In the genomic region with DNA sequence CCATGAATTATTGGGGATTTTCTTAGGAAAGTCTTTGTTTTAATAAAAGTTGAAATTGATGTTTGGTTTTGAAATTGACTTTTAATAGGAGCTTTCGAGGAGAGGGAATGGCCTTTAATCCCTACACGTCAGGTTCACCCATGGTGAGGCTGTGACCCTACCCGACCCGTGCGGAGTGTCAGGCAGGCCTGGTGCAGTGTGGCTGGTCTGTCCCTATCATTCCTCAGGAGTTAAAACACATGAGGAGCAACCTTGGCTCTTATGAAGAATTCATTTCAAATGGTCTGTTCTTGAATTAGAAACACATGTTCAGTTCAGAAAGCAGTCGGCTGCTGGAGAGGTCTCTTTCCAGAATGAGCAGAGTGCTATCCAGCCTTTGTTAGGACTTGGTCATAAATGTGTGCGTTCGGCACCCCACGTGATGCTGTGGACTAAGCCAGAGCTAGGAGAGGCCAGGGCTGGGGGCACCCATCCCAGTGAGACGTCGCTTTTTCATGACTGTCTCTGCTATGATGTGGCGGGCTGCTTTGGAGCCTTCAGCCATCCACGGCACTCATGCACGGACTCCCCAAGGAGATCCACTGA, we compare ENCODE assay signal across 15 cellular contexts. TPM values are rescaled to one million over a fixed set of nuclear protein-coding genes. Genes with fewer than 3 reads are reported as not detected.
DNase-seq lines count a peak whose midpoint lies in the region; ATAC-seq, FAIRE-seq and TF ChIP-seq lines count a peak whose summit lies in the region.
"Had no signal": no experiment of that assay in that cellular context is flagged by ENCODE, and none has a peak within 500 bp of the region (broad histone marks: within the 10 kb centered on the region; RNA-seq: fewer than 3 reads in every experiment).

No MANE protein-coding gene starts in this region.

- DNase-seq in AG09309 (ENCODE audit: low read depth) (peak; percentile 49), SK-N-SH (no peak), fibroblast of villous mesenchyme (ENCODE audit: low read depth) (peak; percentile 80), nephron progenitor cell (no peak), anterior cingulate cortex (lab: John Stamatoyannopoulos, UW) (no peak), RCC 7860 (ENCODE audit: low spot score) (no peak)
- no peak for DNase-seq in CD4-positive, alpha-beta memory T cell
- DNase-seq: activated naive CD4-positive, alpha-beta T cell treated with anti-CD3 and anti-CD28 coated beads, Interleukin-2, amount 10 ng/mL, durations not matched to agents 7 days and 5 days; naive thymus-derived CD8-positive, alpha-beta T cell; OCI-M1 had no signal

- H3K27ac ChIP-seq in SK-N-SH (ENCODE audit: low read depth in 2 of 2, low read length in 1 of 2): no peak overlapping the region; a peak in 1 of 4 replicates
- no peak overlapping the region for H3K27ac ChIP-seq in CD4-positive, alpha-beta memory T cell (ENCODE audit: low read depth, low read length)
- H3K27ac ChIP-seq: HL-60, VCaP had no signal

- no peak overlapping the region for H3K9ac ChIP-seq in SK-N-SH

- H3K9me3 ChIP-seq in SK-N-SH: no peaks in the 10 kb centered on the region
- no peaks in the 10 kb centered on the region for H3K9me3 ChIP-seq in CD4-positive, alpha-beta memory T cell (ENCODE audit: control insufficient read depth in 1 of 2, low read length in 2 of 2)

- intact Hi-C loops in CD4-positive, alpha-beta memory T cell (cut with micrococcal nuclease): no loop called here

- WGBS in SK-N-SH (ENCODE audit: low lambda C conversion rate): 82% methylated on average over 14 of the region's 14 CpGs

- peaks cover 7 to 8% of the 10 kb centered on the region in 2 experiments; a peak in 3 of 4 replicates for H3K4me1 ChIP-seq in SK-N-SH (ENCODE audit: control insufficient read depth in 1 of 2, insufficient read depth in 2 of 2, low read depth in 1 of 2, low read length in 1 of 2)
- H3K4me1 ChIP-seq in CD4-positive, alpha-beta memory T cell (ENCODE audit: insufficient read depth, low read length): peaks cover 6% of the 10 kb centered on the region

- H2AFZ ChIP-seq in SK-N-SH (ENCODE audit: low read depth): no peak overlapping the region

- no peak for ATAC-seq in GM19395 (IDR thresholded peaks at IDR 0.05; ENCODE audit: unreplicated experiment)
- ATAC-seq: naive thymus-derived CD8-positive, alpha-beta T cell; stimulated activated memory B cell treated with anti-CD40 and anti-IgM and Interleukin-4, amounts not matched to agents 10 μg/mL and 1 μg/mL and 100 μg/mL, for 72 hours had no signal

- no peaks in the 10 kb centered on the region for H4K20me1 ChIP-seq in SK-N-SH (ENCODE audit: insufficient read depth)

- H3K27me3 ChIP-seq in SK-N-SH (ENCODE audit: insufficient read depth): no peaks in the 10 kb centered on the region; the same call in 1 of the 2 replicates
- no peaks in the 10 kb centered on the region for H3K27me3 ChIP-seq in CD4-positive, alpha-beta memory T cell (ENCODE audit: insufficient read depth, low read length)

- POLR2A ChIA-PET in SK-N-SH (lab: Yijun Ruan, JAX): no interaction called here
- POLR2A ChIA-PET in CD4-positive, alpha-beta memory T cell (lab: Charles Lee; ENCODE audit: partially characterized antibody): no interaction called here

- no peaks in the 10 kb centered on the region for H3K79me2 ChIP-seq in SK-N-SH (ENCODE audit: insufficient read depth)

- H3K4me3 ChIP-seq in AG09309 (ENCODE audit: control insufficient read depth, low read depth, low read length): no peak overlapping the region
- no peak overlapping the region for H3K4me3 ChIP-seq in SK-N-SH (ENCODE audit: low read depth in 2 of 2, low read length in 1 of 2)
- no peak overlapping the region for H3K4me3 ChIP-seq in fibroblast of villous mesenchyme (ENCODE audit: low read depth, low read length)
- H3K4me3 ChIP-seq in CD4-positive, alpha-beta memory T cell (ENCODE audit: low read length in 2 of 2): no peak overlapping the region

- TF ChIP-seq CTCF in AG09309 (IDR thresholded peaks at IDR 0.05; ENCODE audit: control insufficient read depth, insufficient read depth, low read depth, low read length, missing control alignments) (no peak), SK-N-SH (IDR thresholded peaks at IDR 0.05) (no peak), fibroblast of villous mesenchyme (IDR thresholded peaks at IDR 0.05; ENCODE audit: insufficient read depth, low read depth, low read length) (no peak), nephron progenitor cell (IDR thresholded peaks at IDR 0.05) (no peak)

- peaks cover 9% of the 10 kb centered on the region for H3K27me3 Mint-ChIP-seq in nephron progenitor cell (ENCODE audit: low read depth, poor library complexity)
- no peaks in the 10 kb centered on the region for H3K27me3 Mint-ChIP-seq in CD4-positive, alpha-beta memory T cell
- H3K27me3 Mint-ChIP-seq: activated naive CD4-positive, alpha-beta T cell treated with anti-CD3 and anti-CD28 coated beads, Interleukin-2, amount 10 ng/mL, durations not matched to agents 7 days and 5 days; B cell; naive thymus-derived CD8-positive, alpha-beta T cell; stimulated activated memory B cell treated with anti-CD40 and anti-IgM and Interleukin-4, amounts not matched to agents 10 μg/mL and 1 μg/mL and 100 μg/mL, for 72 hours had no signal

- no peaks in the 10 kb centered on the region for H3K9me2 ChIP-seq in SK-N-SH

- H3K9me3 Mint-ChIP-seq in nephron progenitor cell: no peaks in the 10 kb centered on the region
- no peaks in the 10 kb centered on the region for H3K9me3 Mint-ChIP-seq in CD4-positive, alpha-beta memory T cell
- H3K9me3 Mint-ChIP-seq: activated naive CD4-positive, alpha-beta T cell treated with anti-CD3 and anti-CD28 coated beads, Interleukin-2, amount 10 ng/mL, durations not matched to agents 7 days and 5 days; naive thymus-derived CD8-positive, alpha-beta T cell; stimulated activated memory B cell treated with anti-CD40 and anti-IgM and Interleukin-4, amounts not matched to agents 10 μg/mL and 1 μg/mL and 100 μg/mL, for 72 hours had no signal

- no peak for FAIRE-seq in RCC 7860 (lab: Jason Lieb, UNC)

- no peak for TF ChIP-seq EP300 in SK-N-SH (IDR thresholded peaks at IDR 0.05; ENCODE audit: borderline replicate concordance in 1 of 2, low read depth in 1 of 2, low read length in 1 of 2)

- no peaks in the 10 kb centered on the region for H3K36me3 Mint-ChIP-seq in nephron progenitor cell (ENCODE audit: low read depth)
- peaks cover 0 to 2% of the 10 kb centered on the region in 2 donors for H3K36me3 Mint-ChIP-seq in CD4-positive, alpha-beta memory T cell
- H3K36me3 Mint-ChIP-seq: naive thymus-derived CD8-positive, alpha-beta T cell; stimulated activated memory B cell treated with anti-CD40 and anti-IgM and Interleukin-4, amounts not matched to agents 10 μg/mL and 1 μg/mL and 100 μg/mL, for 72 hours had no signal

- no peaks in the 10 kb centered on the region for H3F3A ChIP-seq in SK-N-SH (replicated peaks; ENCODE audit: insufficient read depth)

- CTCF ChIA-PET in SK-N-SH (lab: Yijun Ruan, JAX): interaction anchor here (0.8 kb wide), 1 partner anchor 227 kb away, joined by 4 read pairs; no protein-coding TSS in a partner anchor
- CTCF ChIA-PET in CD4-positive, alpha-beta memory T cell (lab: Charles Lee; ENCODE audit: partially characterized antibody): no interaction called here

- H3K36me3 ChIP-seq in SK-N-SH (replicated peaks in 1 of 2; ENCODE audit: control insufficient read depth in 1 of 2, insufficient read depth in 2 of 2, low read length in 1 of 2): no peaks in the 10 kb centered on the region
- H3K36me3 ChIP-seq in CD4-positive, alpha-beta memory T cell (ENCODE audit: insufficient read depth, low read length): no peaks in the 10 kb centered on the region

- no peak overlapping the region for H3K4me2 ChIP-seq in SK-N-SH

- H3K27ac Mint-ChIP-seq in nephron progenitor cell: peak overlapping the region; percentile 32
- H3K27ac Mint-ChIP-seq in CD4-positive, alpha-beta memory T cell: no peak overlapping the region
- H3K27ac Mint-ChIP-seq: activated naive CD4-positive, alpha-beta T cell treated with anti-CD3 and anti-CD28 coated beads, Interleukin-2, amount 10 ng/mL, durations not matched to agents 7 days and 5 days; B cell; stimulated activated memory B cell treated with anti-CD40 and anti-IgM and Interleukin-4, amounts not matched to agents 10 μg/mL and 1 μg/mL and 100 μg/mL, for 72 hours had no signal

- TF ChIP-seq RAD21 in SK-N-SH (IDR thresholded peaks at IDR 0.05; ENCODE audit: low read length): no peak

- peaks cover 24% of the 10 kb centered on the region for H3K4me1 Mint-ChIP-seq in nephron progenitor cell
- H3K4me1 Mint-ChIP-seq in CD4-positive, alpha-beta memory T cell: peaks cover 4 to 25% (median 6%) of the 10 kb centered on the region in 4 donors

- no peak overlapping the region for H3K4me3 Mint-ChIP-seq in nephron progenitor cell
- H3K4me3 Mint-ChIP-seq in CD4-positive, alpha-beta memory T cell: no peak overlapping the region
- H3K4me3 Mint-ChIP-seq: activated naive CD4-positive, alpha-beta T cell treated with anti-CD3 and anti-CD28 coated beads, Interleukin-2, amount 10 ng/mL, durations not matched to agents 7 days and 5 days; B cell; naive thymus-derived CD8-positive, alpha-beta T cell; stimulated activated memory B cell treated with anti-CD40 and anti-IgM and Interleukin-4, amounts not matched to agents 10 μg/mL and 1 μg/mL and 100 μg/mL, for 72 hours had no signal

TF ChIP-seq in SK-N-SH, 30 proteins besides CTCF, POLR2A, EP300 and RAD21:
- TF ChIP-seq TCF12 (IDR thresholded peaks at IDR 0.05) (peak; percentile 57), FOXM1 (IDR thresholded peaks at IDR 0.05; ENCODE audit: low read depth) (no peak)

RNA-seq across cellular contexts. Expression of gene EMILIN2, which starts 54.7 kb away (rescaled TPM):
- 1.4 and 1.6 TPM in 2 replicates for polyA plus RNA-seq in SK-N-SH (2012; rRNA removed)
- polyA plus RNA-seq in SK-N-SH (2012; cell fraction: cytosol; rRNA removed): 0.88 and 1.2 TPM in 2 replicates
- polyA plus RNA-seq in SK-N-SH (2012; cell fraction: nucleus; rRNA removed): 3.7 and 5.3 TPM in 2 replicates
- total RNA-seq in fibroblast of villous mesenchyme: 16.4 and 24.8 TPM in 2 replicates
- total RNA-seq in CD4-positive, alpha-beta memory T cell: 10 to 100 TPM in 1 of 2 experiments, 1 to 10 TPM in 1; 9.5 to 11.4 TPM
- 1 to 10 TPM; 4.9 to 7.7 TPM for polyA plus RNA-seq in CD4-positive, alpha-beta memory T cell

Comparison
In these comparisons a context has a peak if more than half of its experiments do, and no peak if none do; other contexts are left out.
1. DNase-seq: peak in AG09309 (single experiment) and fibroblast of villous mesenchyme (single experiment); none in SK-N-SH (single experiment), nephron progenitor cell (single experiment), CD4-positive, alpha-beta memory T cell (0 of 5), anterior cingulate cortex (0 of 58) and RCC 7860 (single experiment).